2 cellular contexts compared by ENCODE assay signal in genomic region chr1:65469126-65469888, GRCh38.
A peak's percentile ranks its signal among the peaks of the same experiment; 100 is the strongest.
TF ChIP-seq lines count a peak whose summit lies in the region.

No MANE protein-coding gene starts in this region.

TF ChIP-seq in K562, 482 proteins besides CTCF, POLR2A, EP300 and RAD21 (continues in another document):
- TF ChIP-seq ZNF589 (CRISPR knock-in tag; IDR thresholded peaks at IDR 0.05; ENCODE audit: low read depth): no peak
- TF ChIP-seq ZNF239 (CRISPR knock-in tag; IDR thresholded peaks at IDR 0.05): no peak
- no peak for TF ChIP-seq BHLHE40 (IDR thresholded peaks at IDR 0.05; ENCODE audit: low read length)
- TF ChIP-seq NR2F6 (CRISPR knock-in tag; IDR thresholded peaks at IDR 0.05): no peak
- no peak for TF ChIP-seq KLF6 (CRISPR knock-in tag; IDR thresholded peaks at IDR 0.05; ENCODE audit: borderline replicate concordance)
- TF ChIP-seq E2F5 (CRISPR knock-in tag; IDR thresholded peaks at IDR 0.05): no peak
- TF ChIP-seq ZSCAN29 (IDR thresholded peaks at IDR 0.05): 0 out of 2 replicates have a peak, but pooled peaks have one; percentile 21
- no peak for TF ChIP-seq LARP7 (IDR thresholded peaks at IDR 0.05)
- TF ChIP-seq RNF219 (CRISPR knock-in tag; IDR thresholded peaks at IDR 0.05): no peak
- TF ChIP-seq TEAD4 (IDR thresholded peaks at IDR 0.05; ENCODE audit: low read length): peak; percentile 44; the same call in 1 of the 2 replicates
- no peak for TF ChIP-seq TEAD4 (CRISPR knock-in tag; IDR thresholded peaks at IDR 0.05; ENCODE audit: borderline replicate concordance)
- no peak for TF ChIP-seq CTCFL (IDR thresholded peaks at IDR 0.05; ENCODE audit: borderline replicate concordance, insufficient read depth, low read depth, low read length, poor library complexity, severe bottlenecking)
- no peak for TF ChIP-seq ZBTB34 (CRISPR knock-in tag; IDR thresholded peaks at IDR 0.05)
- peak; percentile 66 for TF ChIP-seq NCOR1 (IDR thresholded peaks at IDR 0.05)
- TF ChIP-seq USF2 (CRISPR knock-in tag; IDR thresholded peaks at IDR 0.05): no peak
- TF ChIP-seq POU5F1 (IDR thresholded peaks at IDR 0.05; ENCODE audit: borderline replicate concordance, low read depth, low read length, partially characterized antibody): no peak
- 0 out of 2 replicates have a peak, but pooled peaks have one; percentile 23 for TF ChIP-seq STAT5A (IDR thresholded peaks at IDR 0.05; ENCODE audit: borderline replicate concordance, low read length)
- TF ChIP-seq MBD1 (CRISPR knock-in tag; IDR thresholded peaks at IDR 0.05): no peak
- TF ChIP-seq FOXA3 (CRISPR knock-in tag; conservative IDR thresholded peaks at IDR 0.05 in 1 of 2, IDR thresholded peaks at IDR 0.05 in 1 of 2): 0 out of 4 replicates have a peak, but pooled peaks of 1 of the 2 experiments have one; percentile 11
- no peak for TF ChIP-seq ETV1 (tag; conservative IDR thresholded peaks at IDR 0.05; ENCODE audit: low read depth)
- peak; percentile 48; the same call in 1 of the 2 replicates for TF ChIP-seq SMARCA4 (IDR thresholded peaks at IDR 0.05)

TF ChIP-seq in liver, 16 proteins besides CTCF, POLR2A, EP300 and RAD21:
- no peak for TF ChIP-seq FOXA1 (IDR thresholded peaks at IDR 0.05)
- TF ChIP-seq YY1 (IDR thresholded peaks at IDR 0.05): peak; percentile 5
- peak in 1 of 2 donors; percentile 11 for TF ChIP-seq HNF4A (conservative IDR thresholded peaks at IDR 0.05)
